ENCODE assay signal across 1 cellular context in genomic region chr6:44642870-44643522, GRCh38.
TF ChIP-seq lines count a peak whose summit lies in the region.

No MANE protein-coding gene starts in this region.

TF ChIP-seq in SK-N-SH treated with all-trans-retinoic acid at 6 μM for 48 hours, 23 proteins besides CTCF, POLR2A, EP300 and RAD21 (continued from another document):
- no peak for TF ChIP-seq CREB5 (CRISPR knock-in tag; IDR thresholded peaks at IDR 0.05; ENCODE audit: low read depth)
- no peak for TF ChIP-seq SNAI2 (CRISPR knock-in tag; IDR thresholded peaks at IDR 0.05)
- no peak for TF ChIP-seq PATZ1 (CRISPR knock-in tag; IDR thresholded peaks at IDR 0.05; ENCODE audit: borderline replicate concordance)
- no peak for TF ChIP-seq ZFP3 (CRISPR knock-in tag; IDR thresholded peaks at IDR 0.05)
- no peak for TF ChIP-seq ZNF565 (CRISPR knock-in tag; conservative IDR thresholded peaks at IDR 0.05; ENCODE audit: low read depth)
